10 cellular contexts compared by ENCODE assay signal in the genomic region with DNA sequence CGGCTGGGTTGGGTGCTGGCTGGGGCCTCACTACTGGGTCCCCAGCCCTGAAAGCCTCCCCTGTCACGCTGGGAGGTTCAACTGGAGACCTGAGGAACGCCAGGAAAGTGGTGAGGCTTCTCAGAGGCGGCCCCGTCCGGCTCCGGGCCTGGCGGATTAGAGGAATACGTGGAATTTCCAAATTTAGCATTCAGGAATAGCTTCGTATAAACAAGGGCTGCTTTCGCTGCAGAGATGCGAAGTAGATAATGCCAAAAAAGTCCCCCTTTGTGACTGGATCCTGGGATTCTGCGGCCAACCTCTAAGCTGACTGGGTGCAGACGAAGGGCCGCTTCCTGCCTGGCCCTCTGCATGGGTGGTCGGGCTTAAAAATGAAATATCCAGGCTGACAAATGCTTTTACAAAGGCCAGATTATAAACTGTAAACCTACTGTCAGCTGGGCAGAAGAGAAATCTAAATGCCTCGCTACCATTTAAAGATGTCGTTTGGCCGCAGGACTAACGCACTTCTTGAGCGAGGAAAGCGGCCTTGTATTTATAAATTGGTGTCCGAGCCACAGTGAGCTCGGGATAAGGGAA.
"Had no signal": no experiment of that assay in that cellular context is flagged by ENCODE, and none has a peak within 500 bp of the region (broad histone marks: within the 10 kb centered on the region; RNA-seq: fewer than 3 reads in every experiment).

No MANE protein-coding gene starts in this region.

- DNase-seq: activated T-cell treated with anti-CD3 and anti-CD28 coated beads, Interleukin-2, amount 50 U/mL, for 1 hour; central memory CD4-positive, alpha-beta T cell; foreskin fibroblast; islet precursor cell; left ventricle myocardium superior; stimulated activated CD4-positive, alpha-beta T cell treated with anti-CD3 and anti-CD28 coated beads, Interleukin-4, amount 100 ng/mL, for 1 hour; stimulated activated CD8-positive, alpha-beta memory T cell treated with anti-CD3 and anti-CD28 coated beads, Interleukin-4, amount 100 ng/mL, for 48 hours; SW 1271 had no signal

- ATAC-seq: activated CD4-positive, CD25-positive, alpha-beta regulatory T cell treated with anti-CD3 and anti-CD28 coated beads, Interleukin-2, amount 50 U/mL, for 24 hours; left ventricle myocardium superior; natural killer cell treated with Interleukin-12 subunit alpha and Interleukin-12 subunit beta and Interleukin-15 and Interleukin-18, amount 100 ng/mL, for 72 hours had no signal
